In the genomic region with DNA sequence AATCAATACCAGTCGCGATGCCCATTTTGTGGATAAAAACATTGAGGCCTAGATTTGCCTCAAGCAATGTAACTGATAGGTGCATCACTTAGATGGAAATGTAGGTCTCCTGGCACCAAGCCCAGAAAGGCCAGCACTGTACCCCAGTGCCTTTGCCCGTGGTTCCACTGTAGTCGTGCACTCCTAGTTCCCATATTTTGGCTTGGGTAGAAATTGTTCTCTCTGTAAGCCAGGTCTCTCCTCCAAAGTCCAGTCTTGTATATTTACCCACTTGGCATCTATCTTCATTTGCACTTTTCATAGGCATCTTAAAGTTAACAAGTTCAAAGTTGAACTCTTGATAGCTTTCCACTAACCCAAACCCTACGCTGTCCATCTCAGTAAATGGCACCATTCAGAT, we compare ENCODE assay signal across 32 cellular contexts. TPM values are rescaled to one million over a fixed set of nuclear protein-coding genes. Genes with fewer than 3 reads are reported as not detected.
"Had no signal": no experiment of that assay in that cellular context is flagged by ENCODE, and none has a peak within 500 bp of the region (broad histone marks: within the 10 kb centered on the region; RNA-seq: fewer than 3 reads in every experiment).

No MANE protein-coding gene starts in this region.

- H3K27ac Mint-ChIP-seq: activated B cell treated with CpG ODN at 0.5 μM for 24 hours; activated CD8-positive, alpha-beta T cell treated with anti-CD3 and anti-CD28 coated beads for 36 hours; activated naive CD4-positive, alpha-beta T cell treated with anti-CD3 and anti-CD28 coated beads, Interleukin-2, amount 10 ng/mL, durations not matched to agents 7 days and 5 days; activated naive CD4-positive, alpha-beta T cell treated with anti-CD3 and anti-CD28 coated beads, Interleukin-2, amount 50 U/mL, for 72 hours; activated naive CD8-positive, alpha-beta T cell treated with anti-CD3 and anti-CD28 coated beads, Interleukin-2, amount 10 ng/mL, durations not matched to agents 7 days and 5 days; activated T-helper 17 cell treated with anti-CD3 and anti-CD28 coated beads, Interleukin-2, amount 50 U/mL, for 72 hours; effector memory CD8-positive, alpha-beta T cell; T-helper 1 cell treated with Interleukin-12 subunit alpha and Interleukin-12 subunit beta and Interleukin-4 antibody, amounts not matched to agents 30 μg/mL and 1 μg/mL, for 36 hours; T-helper 2 cell treated with Interferon-gamma antibody and Interleukin-4, amounts not matched to agents 5 μg/mL and 100 μg/mL, for 36 hours had no signal

- H3K4me3 ChIP-seq: ascending aorta, breast epithelium, cardiac muscle cell, esophagus muscularis mucosa, gastrocnemius medialis, heart left ventricle had no signal

- H3K27me3 ChIP-seq: ascending aorta, breast epithelium, cardiac muscle cell, esophagus muscularis mucosa, foreskin keratinocyte, gastrocnemius medialis, heart left ventricle had no signal

- DNase-seq: activated B cell treated with CpG ODN at 0.5 μM for 24 hours; activated CD4-positive, alpha-beta T cell treated with anti-CD3 and anti-CD28 coated beads for 48 hours; activated CD4-positive, alpha-beta T cell treated with anti-CD3 and anti-CD28 coated beads, Interleukin-2, amount 50 U/mL, for 1 hour; activated CD4-positive, alpha-beta T cell treated with anti-CD3 and anti-CD28 coated beads, Interleukin-2, amount 50 U/mL, for 48 hours; activated CD8-positive, alpha-beta memory T cell treated with anti-CD3 and anti-CD28 coated beads for 24 hours; activated CD8-positive, alpha-beta T cell treated with anti-CD3 and anti-CD28 coated beads for 36 hours; activated gamma-delta T cell; activated naive CD4-positive, alpha-beta T cell; activated naive CD4-positive, alpha-beta T cell treated with anti-CD3 and anti-CD28 coated beads, Interleukin-2, amount 10 ng/mL, durations not matched to agents 7 days and 5 days; activated naive CD8-positive, alpha-beta T cell treated with anti-CD3 and anti-CD28 coated beads, Interleukin-2, amount 10 ng/mL, durations not matched to agents 7 days and 5 days; activated T-cell treated with anti-CD3 and anti-CD28 coated beads, Interleukin-2, amount 50 U/mL, for 4 hours; cortex of kidney; dermis blood vessel endothelial cell; effector CD4-positive, alpha-beta T cell; effector memory CD8-positive, alpha-beta T cell; erythroblast; foreskin keratinocyte; gastrocnemius medialis; glutamatergic neuron; heart left ventricle; T1000; WERI-Rb-1 had no signal

- H3K4me1 Mint-ChIP-seq: activated B cell treated with CpG ODN at 0.5 μM for 24 hours; activated naive CD4-positive, alpha-beta T cell treated with anti-CD3 and anti-CD28 coated beads, Interleukin-2, amount 10 ng/mL, durations not matched to agents 7 days and 5 days; activated naive CD8-positive, alpha-beta T cell treated with anti-CD3 and anti-CD28 coated beads, Interleukin-2, amount 10 ng/mL, durations not matched to agents 7 days and 5 days; activated T-helper 17 cell treated with anti-CD3 and anti-CD28 coated beads, Interleukin-2, amount 50 U/mL, for 72 hours had no signal

- ATAC-seq: activated CD4-positive, CD25-positive, alpha-beta regulatory T cell treated with anti-CD3 and anti-CD28 coated beads, Interleukin-2, amount 50 U/mL, for 24 hours; activated CD8-positive, alpha-beta T cell treated with anti-CD3 and anti-CD28 coated beads for 36 hours; activated naive CD4-positive, alpha-beta T cell treated with anti-CD3 and anti-CD28 coated beads, Interleukin-2, amount 50 U/mL, for 72 hours; activated T-cell treated with anti-CD3 and anti-CD28 coated beads, Interleukin-2, amount 50 U/mL, for 4 hours; activated T-helper 17 cell treated with anti-CD3 and anti-CD28 coated beads, Interleukin-2, amount 50 U/mL, for 72 hours; effector memory CD8-positive, alpha-beta T cell; foreskin keratinocyte; gastrocnemius medialis; heart left ventricle had no signal

- H3K36me3 Mint-ChIP-seq: activated naive CD4-positive, alpha-beta T cell treated with anti-CD3 and anti-CD28 coated beads, Interleukin-2, amount 10 ng/mL, durations not matched to agents 7 days and 5 days; activated naive CD4-positive, alpha-beta T cell treated with anti-CD3 and anti-CD28 coated beads, Interleukin-2, amount 50 U/mL, for 72 hours; activated naive CD8-positive, alpha-beta T cell treated with anti-CD3 and anti-CD28 coated beads, Interleukin-2, amount 10 ng/mL, durations not matched to agents 7 days and 5 days had no signal

- H3K9me3 ChIP-seq: ascending aorta, breast epithelium, esophagus muscularis mucosa, gastrocnemius medialis, heart left ventricle had no signal

- H3K27me3 Mint-ChIP-seq: activated CD8-positive, alpha-beta T cell treated with anti-CD3 and anti-CD28 coated beads for 36 hours had no signal

- H3K4me1 ChIP-seq: ascending aorta, breast epithelium had no signal

- H3K36me3 ChIP-seq: ascending aorta, breast epithelium, cardiac muscle cell, esophagus muscularis mucosa, gastrocnemius medialis, heart left ventricle had no signal

- H3K27ac ChIP-seq: ascending aorta, cardiac muscle cell, esophagus muscularis mucosa, foreskin keratinocyte, gastrocnemius medialis, WERI-Rb-1 had no signal

- H3K4me3 Mint-ChIP-seq: activated B cell treated with CpG ODN at 0.5 μM for 24 hours; activated CD8-positive, alpha-beta T cell treated with anti-CD3 and anti-CD28 coated beads for 36 hours; activated naive CD4-positive, alpha-beta T cell treated with anti-CD3 and anti-CD28 coated beads, Interleukin-2, amount 10 ng/mL, durations not matched to agents 7 days and 5 days; activated naive CD8-positive, alpha-beta T cell treated with anti-CD3 and anti-CD28 coated beads, Interleukin-2, amount 10 ng/mL, durations not matched to agents 7 days and 5 days; activated T-cell treated with anti-CD3 and anti-CD28 coated beads, Interleukin-2, amount 50 U/mL, for 4 hours; activated T-helper 17 cell treated with anti-CD3 and anti-CD28 coated beads, Interleukin-2, amount 50 U/mL, for 72 hours; brain; effector memory CD8-positive, alpha-beta T cell; T-helper 1 cell treated with Interleukin-12 subunit alpha and Interleukin-12 subunit beta and Interleukin-4 antibody, amounts not matched to agents 30 μg/mL and 1 μg/mL, for 36 hours; T-helper 2 cell treated with Interferon-gamma antibody and Interleukin-4, amounts not matched to agents 5 μg/mL and 100 μg/mL, for 36 hours had no signal

RNA-seq across cellular contexts. Expression of a gene that starts 41.6 kb away (rescaled TPM):
- total RNA-seq: ascending aorta had no signal
